In the genomic region with DNA sequence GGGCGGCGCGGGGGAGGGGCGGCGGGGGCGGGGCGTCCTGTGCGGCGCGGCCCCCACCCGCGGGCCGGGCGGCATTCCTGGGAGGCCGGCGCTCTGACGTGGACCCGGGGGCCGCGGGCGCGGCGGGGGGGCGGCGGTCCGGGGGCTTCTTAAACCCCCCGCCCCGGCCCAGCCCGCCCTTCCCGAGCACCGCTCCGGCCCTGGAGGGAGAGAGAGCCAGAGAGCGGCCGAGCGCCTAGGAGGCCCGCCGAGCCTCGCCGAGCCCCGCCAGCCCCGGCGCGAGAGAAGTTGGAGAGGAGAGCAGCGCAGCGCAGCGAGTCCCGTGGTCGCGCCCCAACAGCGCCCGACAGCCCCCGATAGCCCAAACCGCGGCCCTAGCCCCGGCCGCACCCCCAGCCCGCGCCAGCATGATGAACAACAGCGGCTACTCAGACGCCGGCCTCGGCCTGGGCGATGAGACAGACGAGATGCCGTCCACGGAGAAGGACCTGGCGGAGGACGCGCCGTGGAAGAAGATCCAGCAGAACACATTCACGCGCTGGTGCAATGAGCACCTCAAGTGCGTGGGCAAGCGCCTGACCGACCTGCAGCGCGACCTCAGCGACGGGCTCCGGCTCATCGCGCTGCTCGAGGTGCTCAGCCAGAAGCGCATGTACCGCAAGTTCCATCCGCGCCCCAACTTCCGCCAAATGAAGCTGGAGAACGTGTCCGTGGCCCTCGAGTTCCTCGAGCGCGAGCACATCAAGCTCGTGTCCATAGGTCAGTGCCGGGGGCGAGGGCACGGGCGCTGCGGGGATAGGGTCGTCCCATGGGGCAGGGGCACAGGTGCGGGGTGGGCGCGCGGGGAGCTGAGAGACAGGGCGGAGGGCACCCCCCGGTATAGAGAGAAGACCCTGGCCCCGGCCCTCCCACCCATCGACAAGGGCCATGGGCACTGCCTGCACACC, we compare ENCODE assay signal across 8 cellular contexts. TPM values are rescaled to one million over a fixed set of nuclear protein-coding genes. Genes with fewer than 3 reads are reported as not detected.
DNase-seq lines count a peak whose midpoint lies in the region; ATAC-seq and TF ChIP-seq lines count a peak whose summit lies in the region.

A gene with protein sequence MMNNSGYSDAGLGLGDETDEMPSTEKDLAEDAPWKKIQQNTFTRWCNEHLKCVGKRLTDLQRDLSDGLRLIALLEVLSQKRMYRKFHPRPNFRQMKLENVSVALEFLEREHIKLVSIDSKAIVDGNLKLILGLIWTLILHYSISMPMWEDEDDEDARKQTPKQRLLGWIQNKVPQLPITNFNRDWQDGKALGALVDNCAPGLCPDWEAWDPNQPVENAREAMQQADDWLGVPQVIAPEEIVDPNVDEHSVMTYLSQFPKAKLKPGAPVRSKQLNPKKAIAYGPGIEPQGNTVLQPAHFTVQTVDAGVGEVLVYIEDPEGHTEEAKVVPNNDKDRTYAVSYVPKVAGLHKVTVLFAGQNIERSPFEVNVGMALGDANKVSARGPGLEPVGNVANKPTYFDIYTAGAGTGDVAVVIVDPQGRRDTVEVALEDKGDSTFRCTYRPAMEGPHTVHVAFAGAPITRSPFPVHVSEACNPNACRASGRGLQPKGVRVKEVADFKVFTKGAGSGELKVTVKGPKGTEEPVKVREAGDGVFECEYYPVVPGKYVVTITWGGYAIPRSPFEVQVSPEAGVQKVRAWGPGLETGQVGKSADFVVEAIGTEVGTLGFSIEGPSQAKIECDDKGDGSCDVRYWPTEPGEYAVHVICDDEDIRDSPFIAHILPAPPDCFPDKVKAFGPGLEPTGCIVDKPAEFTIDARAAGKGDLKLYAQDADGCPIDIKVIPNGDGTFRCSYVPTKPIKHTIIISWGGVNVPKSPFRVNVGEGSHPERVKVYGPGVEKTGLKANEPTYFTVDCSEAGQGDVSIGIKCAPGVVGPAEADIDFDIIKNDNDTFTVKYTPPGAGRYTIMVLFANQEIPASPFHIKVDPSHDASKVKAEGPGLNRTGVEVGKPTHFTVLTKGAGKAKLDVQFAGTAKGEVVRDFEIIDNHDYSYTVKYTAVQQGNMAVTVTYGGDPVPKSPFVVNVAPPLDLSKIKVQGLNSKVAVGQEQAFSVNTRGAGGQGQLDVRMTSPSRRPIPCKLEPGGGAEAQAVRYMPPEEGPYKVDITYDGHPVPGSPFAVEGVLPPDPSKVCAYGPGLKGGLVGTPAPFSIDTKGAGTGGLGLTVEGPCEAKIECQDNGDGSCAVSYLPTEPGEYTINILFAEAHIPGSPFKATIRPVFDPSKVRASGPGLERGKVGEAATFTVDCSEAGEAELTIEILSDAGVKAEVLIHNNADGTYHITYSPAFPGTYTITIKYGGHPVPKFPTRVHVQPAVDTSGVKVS (N-terminal part only) (plus strand): TSS at position 176 of the 947 bp plus-strand sequence. CDS start 232 bp downstream, at position 408.

- H3K4me1 Mint-ChIP-seq in natural killer cell treated with Interleukin-12 subunit alpha and Interleukin-12 subunit beta and Interleukin-15 and Interleukin-18, amount 100 ng/mL, for 72 hours (ENCODE audit: low read depth in 2 of 2) = peaks cover 0 to 8% of the 10 kb centered on the region in 2 donors

- H3K27ac ChIP-seq in upper lobe of left lung = peak within 1 kb of the TSS in 2 of 4 donors; percentile 21 to 64

- ATAC-seq in natural killer cell treated with Interleukin-12 subunit alpha and Interleukin-12 subunit beta and Interleukin-15 and Interleukin-18, amount 100 ng/mL, for 72 hours = peak; percentile 25 to 38
- peak; percentile 4 to 50 for ATAC-seq in upper lobe of left lung (ENCODE audit: low FRiP score in 2 of 2)
- ATAC-seq in GM21576 (IDR thresholded peaks at IDR 0.05; ENCODE audit: unreplicated experiment) = no peak
- no peak for ATAC-seq in GM19023 (IDR thresholded peaks at IDR 0.05; ENCODE audit: unreplicated experiment)

- no peak for TF ChIP-seq EP300 in upper lobe of left lung (IDR thresholded peaks at IDR 0.05)

- DNase-seq in AG09309 (ENCODE audit: low read depth) = no peak
- peak; percentile 13 to 26 for DNase-seq in Kasumi-1 (lab: John Stamatoyannopoulos, UW)
- peak; percentile 52 to 59 for DNase-seq in activated T-cell treated with anti-CD3 and anti-CD28 coated beads, Interleukin-2, amount 50 U/mL, for 48 hours
- peak; percentile 63 for DNase-seq in fibroblast of pulmonary artery (ENCODE audit: low read depth)
- no peak for DNase-seq in natural killer cell treated with Interleukin-12 subunit alpha and Interleukin-12 subunit beta and Interleukin-15 and Interleukin-18, amount 100 ng/mL, for 72 hours (ENCODE audit: low spot score)
- DNase-seq in upper lobe of left lung = peak in 1 of 2 donors; percentile 91

- TF ChIP-seq CTCF in AG09309 (IDR thresholded peaks at IDR 0.05; ENCODE audit: control insufficient read depth, insufficient read depth, low read depth, low read length, missing control alignments) (no peak), fibroblast of pulmonary artery (IDR thresholded peaks at IDR 0.05; ENCODE audit: low read length, missing control alignments) (no peak), upper lobe of left lung (IDR thresholded peaks at IDR 0.05) (no peak)

- H3K9me3 ChIP-seq in upper lobe of left lung = no peaks in the 10 kb centered on the region

- H3K4me1 ChIP-seq in upper lobe of left lung = peaks cover 20 to 45% (median 28%) of the 10 kb centered on the region in 4 donors

- H3K4me3 ChIP-seq in AG09309 (ENCODE audit: control insufficient read depth, low read depth, low read length) (peak within 1 kb of the TSS; percentile 90), fibroblast of pulmonary artery (replicated peaks; ENCODE audit: low read depth, low read length) (peak within 1 kb of the TSS; percentile 74), upper lobe of left lung (peak within 1 kb of the TSS in 3 of 4 donors; percentile 38 to 47 (median 45))

- H3K4me3 Mint-ChIP-seq in natural killer cell treated with Interleukin-12 subunit alpha and Interleukin-12 subunit beta and Interleukin-15 and Interleukin-18, amount 100 ng/mL, for 72 hours = peak within 1 kb of the TSS; percentile 51

- peaks cover 8 to 9% of the 10 kb centered on the region in 2 donors for H3K27me3 Mint-ChIP-seq in natural killer cell treated with Interleukin-12 subunit alpha and Interleukin-12 subunit beta and Interleukin-15 and Interleukin-18, amount 100 ng/mL, for 72 hours

- WGBS in upper lobe of left lung, 2 donors = 0 to 4% methylated on average over 14 to 31 of the region's 109 CpGs

- no peak within 1 kb of the TSS for H3K27ac Mint-ChIP-seq in natural killer cell treated with Interleukin-12 subunit alpha and Interleukin-12 subunit beta and Interleukin-15 and Interleukin-18, amount 100 ng/mL, for 72 hours

- H3K36me3 ChIP-seq in upper lobe of left lung = no peaks in the 10 kb centered on the region

- H3K27me3 ChIP-seq in upper lobe of left lung = peaks cover 0 to 39% (median 18%) of the 10 kb centered on the region in 4 donors

- no peaks in the 10 kb centered on the region for H3K36me3 Mint-ChIP-seq in natural killer cell treated with Interleukin-12 subunit alpha and Interleukin-12 subunit beta and Interleukin-15 and Interleukin-18, amount 100 ng/mL, for 72 hours

- TF ChIP-seq POLR2A in upper lobe of left lung (IDR thresholded peaks at IDR 0.05) = no peak

- no peaks in the 10 kb centered on the region for H3K9me3 Mint-ChIP-seq in natural killer cell treated with Interleukin-12 subunit alpha and Interleukin-12 subunit beta and Interleukin-15 and Interleukin-18, amount 100 ng/mL, for 72 hours

RNA-seq across cellular contexts. Expression of the gene that starts here (rescaled TPM):
- total RNA-seq in natural killer cell treated with Interleukin-12 subunit alpha and Interleukin-12 subunit beta and Interleukin-15 and Interleukin-18, amount 100 ng/mL, for 72 hours = not detected
- total RNA-seq in upper lobe of left lung = 10 to 100 TPM in 1 of 6 donors, 1 to 10 TPM in 5; 2.1 to 19.6 (median 4.9) TPM

Comparison
In these comparisons a context has a peak if more than half of its experiments do, and no peak if none do; other contexts are left out.
1. Peak in ATAC-seq in natural killer cell treated with Interleukin-12 subunit alpha and Interleukin-12 subunit beta and Interleukin-15 and Interleukin-18, amount 100 ng/mL, for 72 hours; RNA of the gene not detected or under 1 TPM.
2. DNase-seq: peak in Kasumi-1 (2 of 2), activated T-cell treated with anti-CD3 and anti-CD28 coated beads, Interleukin-2, amount 50 U/mL, for 48 hours (2 of 2) and fibroblast of pulmonary artery (single experiment); none in AG09309 (single experiment) and natural killer cell treated with Interleukin-12 subunit alpha and Interleukin-12 subunit beta and Interleukin-15 and Interleukin-18, amount 100 ng/mL, for 72 hours (single experiment).
3. ATAC-seq: peak in upper lobe of left lung (2 of 2); none in GM21576 (single experiment) and GM19023 (single experiment).
4. Peak in every context shown above with its lines, with median percentiles within 50 percentile points of each other: H3K4me3 ChIP-seq.